In the genomic region with DNA sequence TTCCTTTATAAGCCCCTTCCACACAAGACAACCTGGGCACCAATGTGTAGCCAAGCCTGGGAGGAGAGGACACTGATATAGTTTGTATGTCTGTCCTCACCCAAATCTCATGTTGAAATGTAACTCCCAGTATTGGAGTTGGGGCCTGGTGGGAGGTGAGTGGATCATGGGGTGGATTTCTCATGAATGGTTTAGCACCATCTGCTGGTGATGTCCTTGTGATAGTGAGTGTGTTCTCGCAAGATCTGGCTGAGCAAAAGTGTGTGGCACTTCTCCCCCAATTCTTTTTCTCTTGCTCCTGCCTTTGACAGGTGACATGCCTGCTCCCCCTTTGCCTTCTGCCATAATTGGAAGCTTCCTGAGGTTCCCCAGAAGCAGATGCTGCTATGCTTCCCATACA, we compare ENCODE assay signal across 14 cellular contexts.
A peak's percentile ranks its signal among the peaks of the same experiment; 100 is the strongest.
DNase-seq lines count a peak whose midpoint lies in the region; ATAC-seq and TF ChIP-seq lines count a peak whose summit lies in the region.
"Had no signal": no experiment of that assay in that cellular context is flagged by ENCODE, and none has a peak within 500 bp of the region (broad histone marks: within the 10 kb centered on the region; RNA-seq: fewer than 3 reads in every experiment).

No MANE protein-coding gene starts in this region.

- no peaks in the 10 kb centered on the region for H3K9me3 Mint-ChIP-seq in CD4-positive, alpha-beta T cell
- no peaks in the 10 kb centered on the region for H3K9me3 Mint-ChIP-seq in T-helper 2 cell treated with Interferon-gamma antibody and Interleukin-4, amounts not matched to agents 5 μg/mL and 100 μg/mL, for 36 hours
- H3K9me3 Mint-ChIP-seq: activated naive CD4-positive, alpha-beta T cell treated with anti-CD3 and anti-CD28 coated beads, Interleukin-2, amount 10 ng/mL, durations not matched to agents 7 days and 5 days had no signal

- intact Hi-C loops in CD4-positive, alpha-beta T cell (cut with DNase I, micrococcal nuclease), result no loop called here

- no peak overlapping the region for H3K4me2 ChIP-seq in OCI-LY3 (ENCODE audit: low read length)

- H3K27me3 Mint-ChIP-seq in CD4-positive, alpha-beta T cell, result peaks cover 43% of the 10 kb centered on the region
- H3K27me3 Mint-ChIP-seq in T-helper 2 cell treated with Interferon-gamma antibody and Interleukin-4, amounts not matched to agents 5 μg/mL and 100 μg/mL, for 36 hours (ENCODE audit: low read depth), result peaks cover 3% of the 10 kb centered on the region

- no peaks in the 10 kb centered on the region for H3K36me3 ChIP-seq in OCI-LY3 (replicated peaks; ENCODE audit: low read depth, low read length)
- H3K36me3 ChIP-seq: SJCRH30 had no signal

- POLR2A ChIA-PET in CD4-positive, alpha-beta T cell (lab: Charles Lee), result no interaction called here

- no peak for ATAC-seq in CD4-positive, alpha-beta T cell (ENCODE audit: poor library complexity)
- no peak for ATAC-seq in HG03095 (IDR thresholded peaks at IDR 0.05; ENCODE audit: unreplicated experiment)
- ATAC-seq: right cardiac atrium had no signal

- peaks cover 27% of the 10 kb centered on the region for H3K4me1 ChIP-seq in OCI-LY3 (ENCODE audit: low read length)
- H3K4me1 ChIP-seq: SJCRH30 had no signal

- no peaks in the 10 kb centered on the region for H3K79me2 ChIP-seq in OCI-LY3 (ENCODE audit: low read length)

- H3K4me1 Mint-ChIP-seq in CD4-positive, alpha-beta T cell (ENCODE audit: low read depth), result no peaks in the 10 kb centered on the region
- H3K4me1 Mint-ChIP-seq in T-helper 2 cell treated with Interferon-gamma antibody and Interleukin-4, amounts not matched to agents 5 μg/mL and 100 μg/mL, for 36 hours (ENCODE audit: low read depth), result peaks cover 4% of the 10 kb centered on the region
- H3K4me1 Mint-ChIP-seq: activated naive CD4-positive, alpha-beta T cell treated with anti-CD3 and anti-CD28 coated beads, Interleukin-2, amount 10 ng/mL, durations not matched to agents 7 days and 5 days had no signal

- H3K4me3 ChIP-seq in OCI-LY3 (ENCODE audit: low read length) (no peak overlapping the region), epithelial cell of proximal tubule (ENCODE audit: low read depth, low read length) (no peak overlapping the region)
- H3K4me3 ChIP-seq: SJCRH30 had no signal

- H3K4me3 Mint-ChIP-seq in CD4-positive, alpha-beta T cell, result no peak overlapping the region
- no peak overlapping the region for H3K4me3 Mint-ChIP-seq in T-helper 2 cell treated with Interferon-gamma antibody and Interleukin-4, amounts not matched to agents 5 μg/mL and 100 μg/mL, for 36 hours
- H3K4me3 Mint-ChIP-seq: activated naive CD4-positive, alpha-beta T cell treated with anti-CD3 and anti-CD28 coated beads, Interleukin-2, amount 10 ng/mL, durations not matched to agents 7 days and 5 days had no signal

- no peak overlapping the region for H2AFZ ChIP-seq in OCI-LY3 (ENCODE audit: low read depth, low read length)

- no peak overlapping the region for H3K9ac ChIP-seq in OCI-LY3 (ENCODE audit: low read length)

- DNase-seq in ACHN, result peak; percentile 21
- no peak for DNase-seq in epithelial cell of proximal tubule (ENCODE audit: low read depth)
- DNase-seq in CD4-positive, alpha-beta T cell, result no peak
- DNase-seq in T-helper 2 cell treated with Interferon-gamma antibody and Interleukin-4, amounts not matched to agents 5 μg/mL and 100 μg/mL, for 36 hours (ENCODE audit: low spot score), result no peak
- no peak for DNase-seq in EL
- DNase-seq: activated CD4-positive, alpha-beta T cell treated with anti-CD3 and anti-CD28 coated beads for 48 hours; activated naive CD4-positive, alpha-beta T cell treated with anti-CD3 and anti-CD28 coated beads, Interleukin-2, amount 10 ng/mL, durations not matched to agents 7 days and 5 days; cortex of kidney; NCI-H2171; right cardiac atrium had no signal

- no peak overlapping the region for H3K27ac ChIP-seq in OCI-LY3 (ENCODE audit: low read length)
- H3K27ac ChIP-seq in CD4-positive, alpha-beta T cell (ENCODE audit: low read depth, low read length), result no peak overlapping the region
- H3K27ac ChIP-seq: SJCRH30 had no signal

- H3K27me3 ChIP-seq in OCI-LY3 (ENCODE audit: low read depth, low read length), result peaks cover 21% of the 10 kb centered on the region
- H3K27me3 ChIP-seq in CD4-positive, alpha-beta T cell (ENCODE audit: control insufficient read depth, insufficient read depth, low read length), result no peaks in the 10 kb centered on the region
- H3K27me3 ChIP-seq: SJCRH30 had no signal

- no peaks in the 10 kb centered on the region for H3K36me3 Mint-ChIP-seq in CD4-positive, alpha-beta T cell (ENCODE audit: low read depth)
- no peaks in the 10 kb centered on the region for H3K36me3 Mint-ChIP-seq in T-helper 2 cell treated with Interferon-gamma antibody and Interleukin-4, amounts not matched to agents 5 μg/mL and 100 μg/mL, for 36 hours (ENCODE audit: low read depth)
- H3K36me3 Mint-ChIP-seq: activated naive CD4-positive, alpha-beta T cell treated with anti-CD3 and anti-CD28 coated beads, Interleukin-2, amount 10 ng/mL, durations not matched to agents 7 days and 5 days had no signal

- no peaks in the 10 kb centered on the region for H4K20me1 ChIP-seq in OCI-LY3 (ENCODE audit: insufficient read depth, low read length)

- CTCF ChIA-PET in CD4-positive, alpha-beta T cell (lab: Charles Lee), result no interaction called here

- TF ChIP-seq CTCF in GM12873 (IDR thresholded peaks at IDR 0.05; ENCODE audit: insufficient read depth, low read depth, low read length, missing control alignments) (peak; percentile 33), OCI-LY3 (IDR thresholded peaks at IDR 0.05; ENCODE audit: low read depth, low read length) (peak; percentile 45), epithelial cell of proximal tubule (conservative IDR thresholded peaks at IDR 0.05; ENCODE audit: low read depth, low read length) (peak; percentile 38)
- no peak for TF ChIP-seq CTCF in CD4-positive, alpha-beta T cell (IDR thresholded peaks at IDR 0.05)

- no peak overlapping the region for H3K27ac Mint-ChIP-seq in CD4-positive, alpha-beta T cell
- H3K27ac Mint-ChIP-seq in T-helper 2 cell treated with Interferon-gamma antibody and Interleukin-4, amounts not matched to agents 5 μg/mL and 100 μg/mL, for 36 hours, result no peak overlapping the region
- H3K27ac Mint-ChIP-seq: activated naive CD4-positive, alpha-beta T cell treated with anti-CD3 and anti-CD28 coated beads, Interleukin-2, amount 10 ng/mL, durations not matched to agents 7 days and 5 days had no signal

- in situ Hi-C loops in ACHN (cut with HindIII; ENCODE audit: low pct_ligation_motif_present, low pct_unique_long_range_greater_than_20kb, low sequenced_read_pairs), result no loop called here

- H3K9me3 ChIP-seq in OCI-LY3 (ENCODE audit: insufficient read depth, low read length), result 0 out of 2 replicates have a peak, but pooled peaks cover 5% of the 10 kb centered on the region
- no peaks in the 10 kb centered on the region for H3K9me3 ChIP-seq in CD4-positive, alpha-beta T cell (ENCODE audit: control insufficient read depth, low read length)
- H3K9me3 ChIP-seq: SJCRH30 had no signal
